In genomic region chr3:61774279-61774890, GRCh38 we compare ENCODE assay signal across 30 cellular contexts.
"Had no signal": no experiment of that assay in that cellular context is flagged by ENCODE, and none has a peak within 500 bp of the region (broad histone marks: within the 10 kb centered on the region; RNA-seq: fewer than 3 reads in every experiment).

No MANE protein-coding gene starts in this region.

- H3K4me1 Mint-ChIP-seq: naive B cell; stimulated activated effector memory CD8-positive, alpha-beta T cell treated with anti-CD3 and anti-CD28 coated beads, Interleukin-12 subunit alpha, Interleukin-12 subunit beta, amount 100 ng/mL, for 72 hours had no signal

- H3K9me3 ChIP-seq: adrenal gland, ascending aorta, colonic mucosa, heart right ventricle, ovary, tibial artery had no signal

- ATAC-seq: foreskin keratinocyte; heart right ventricle; sciatic nerve; stimulated activated effector memory CD8-positive, alpha-beta T cell treated with anti-CD3 and anti-CD28 coated beads, Interleukin-12 subunit alpha, Interleukin-12 subunit beta, amount 100 ng/mL, for 72 hours had no signal

- H3K9me3 Mint-ChIP-seq: brain; mesothelial cell of epicardium; nephron progenitor cell; T-helper 1 cell treated with Interleukin-12 subunit alpha and Interleukin-12 subunit beta and Interleukin-4 antibody, amounts not matched to agents 30 μg/mL and 1 μg/mL, for 36 hours had no signal

- H3K4me1 ChIP-seq: adrenal gland, colonic mucosa had no signal

- H3K4me3 Mint-ChIP-seq: activated naive CD8-positive, alpha-beta T cell; brain; mesothelial cell of epicardium; naive B cell; nephron progenitor cell; stimulated activated effector memory CD8-positive, alpha-beta T cell treated with anti-CD3 and anti-CD28 coated beads, Interleukin-12 subunit alpha, Interleukin-12 subunit beta, amount 100 ng/mL, for 72 hours; stimulated activated naive CD8-positive, alpha-beta T cell treated with anti-CD3 and anti-CD28 coated beads, Interleukin-15, Interleukin-2, amounts not matched to agents 100 ng/mL and 50 ng/mL, for 24 hours; T-helper 1 cell treated with Interleukin-12 subunit alpha and Interleukin-12 subunit beta and Interleukin-4 antibody, amounts not matched to agents 30 μg/mL and 1 μg/mL, for 36 hours had no signal

- H3K4me3 ChIP-seq: adrenal gland, ascending aorta, cardiac muscle cell, colonic mucosa, heart right ventricle, ovary, tibial artery had no signal

- H3K27me3 Mint-ChIP-seq: brain; naive B cell; progenitor cell of endocrine pancreas; stimulated activated naive CD8-positive, alpha-beta T cell treated with anti-CD3 and anti-CD28 coated beads, Interleukin-15, Interleukin-2, amounts not matched to agents 100 ng/mL and 50 ng/mL, for 24 hours had no signal

- H3K27ac ChIP-seq: adrenal gland, ascending aorta, cardiac muscle cell, colonic mucosa, foreskin keratinocyte, heart right ventricle, ovary, tibial artery, VCaP had no signal

- H3K27ac Mint-ChIP-seq: activated naive CD8-positive, alpha-beta T cell; brain; mesothelial cell of epicardium; naive B cell; progenitor cell of endocrine pancreas; stimulated activated effector memory CD8-positive, alpha-beta T cell treated with anti-CD3 and anti-CD28 coated beads, Interleukin-12 subunit alpha, Interleukin-12 subunit beta, amount 100 ng/mL, for 72 hours; stimulated activated naive CD8-positive, alpha-beta T cell treated with anti-CD3 and anti-CD28 coated beads, Interleukin-15, Interleukin-2, amounts not matched to agents 100 ng/mL and 50 ng/mL, for 24 hours; T-helper 1 cell treated with Interleukin-12 subunit alpha and Interleukin-12 subunit beta and Interleukin-4 antibody, amounts not matched to agents 30 μg/mL and 1 μg/mL, for 36 hours had no signal

- H3K36me3 ChIP-seq: adrenal gland, ascending aorta, cardiac muscle cell, colonic mucosa, heart right ventricle, ovary, tibial artery had no signal

- H3K27me3 ChIP-seq: adrenal gland, ascending aorta, cardiac muscle cell, colonic mucosa, foreskin keratinocyte, heart right ventricle, ovary, tibial artery had no signal

- DNase-seq: activated CD4-positive, alpha-beta T cell treated with anti-CD3 and anti-CD28 coated beads for 48 hours; activated CD4-positive, alpha-beta T cell treated with anti-CD3 and anti-CD28 coated beads, Interleukin-2, amount 50 U/mL, for 48 hours; activated CD8-positive, alpha-beta memory T cell treated with anti-CD3 and anti-CD28 coated beads for 24 hours; activated effector memory CD4-positive, alpha-beta T cell treated with Interleukin-2 at 50 U/mL for 16 hours; activated naive CD4-positive, alpha-beta T cell treated with Interleukin-2 at 50 U/mL for 16 hours; adrenal gland; cerebellar nuclear complex; colonic mucosa; effector CD8-positive, alpha-beta T cell; foreskin keratinocyte; heart right ventricle; islet precursor cell; naive B cell; nephron progenitor cell; ovary; small intestine; stimulated activated CD4-positive, alpha-beta T cell treated with anti-CD3 and anti-CD28 coated beads, Interleukin-4, amount 100 ng/mL, for 24 hours; T-helper 9 cell; tibial artery had no signal

- H3K36me3 Mint-ChIP-seq: activated naive CD8-positive, alpha-beta T cell; brain; mesothelial cell of epicardium; naive B cell; stimulated activated effector memory CD8-positive, alpha-beta T cell treated with anti-CD3 and anti-CD28 coated beads, Interleukin-12 subunit alpha, Interleukin-12 subunit beta, amount 100 ng/mL, for 72 hours had no signal
